ENCODE assay signal across 20 cellular contexts in genomic region chr7:157021893-157022680, GRCh38. TPM values are rescaled to one million over a fixed set of nuclear protein-coding genes. Genes with fewer than 3 reads are reported as not detected.
DNase-seq lines count a peak whose midpoint lies in the region; ATAC-seq and TF ChIP-seq lines count a peak whose summit lies in the region.
"Had no signal": no experiment of that assay in that cellular context is flagged by ENCODE, and none has a peak within 500 bp of the region (broad histone marks: within the 10 kb centered on the region; RNA-seq: fewer than 3 reads in every experiment).

No MANE protein-coding gene starts in this region.

- no peak overlapping the region for H3K4me2 ChIP-seq in neural cell (ENCODE audit: low read length)
- H3K4me2 ChIP-seq: BLaER1 had no signal

- peak overlapping the region in 1 of 2 donors; percentile 12 for H3K4me3 Mint-ChIP-seq in activated T-cell treated with anti-CD3 and anti-CD28 coated beads, Interleukin-2, amount 50 U/mL, for 72 hours
- H3K4me3 Mint-ChIP-seq in endodermal cell (peak overlapping the region; percentile 24), type B pancreatic cell (peak overlapping the region; percentile 67)
- H3K4me3 Mint-ChIP-seq: activated CD4-positive, alpha-beta T cell treated with anti-CD3 and anti-CD28 coated beads, Interleukin-2, amount 10 ng/mL, durations not matched to agents 7 days and 5 days; natural killer cell treated with Interleukin-12 subunit alpha and Interleukin-12 subunit beta and Interleukin-15 and Interleukin-18, amount 100 ng/mL, for 72 hours had no signal

- no peak for ATAC-seq in activated T-cell treated with anti-CD3 and anti-CD28 coated beads, Interleukin-2, amount 50 U/mL, for 72 hours (replicated peaks in 1 of 2)
- no peak for ATAC-seq in HG02840 (IDR thresholded peaks at IDR 0.05; ENCODE audit: low FRiP score, unreplicated experiment)
- ATAC-seq: Right ventricle myocardium inferior, T-cell had no signal

- peaks cover 24% of the 10 kb centered on the region for H3K4me1 Mint-ChIP-seq in activated T-cell treated with anti-CD3 and anti-CD28 coated beads, Interleukin-2, amount 50 U/mL, for 72 hours (ENCODE audit: low read depth)
- H3K4me1 Mint-ChIP-seq in endodermal cell (peaks cover 23% of the 10 kb centered on the region), type B pancreatic cell (ENCODE audit: unreplicated experiment) (peaks cover 6% of the 10 kb centered on the region)

- H3K4me1 ChIP-seq in endodermal cell (ENCODE audit: control insufficient read depth, insufficient read depth, low read length), result peaks cover 11% of the 10 kb centered on the region
- H3K4me1 ChIP-seq in ovary (ENCODE audit: insufficient read depth), result peaks cover 1% of the 10 kb centered on the region
- H3K4me1 ChIP-seq: BLaER1 had no signal

- TF ChIP-seq POLR2A in ovary (IDR thresholded peaks at IDR 0.05), result no peak

- peaks cover 0 to 3% of the 10 kb centered on the region in 2 donors for H3K9me3 Mint-ChIP-seq in activated T-cell treated with anti-CD3 and anti-CD28 coated beads, Interleukin-2, amount 50 U/mL, for 72 hours
- H3K9me3 Mint-ChIP-seq in endodermal cell (no peaks in the 10 kb centered on the region), type B pancreatic cell (no peaks in the 10 kb centered on the region)
- H3K9me3 Mint-ChIP-seq: activated CD4-positive, alpha-beta T cell treated with anti-CD3 and anti-CD28 coated beads, Interleukin-2, amount 10 ng/mL, durations not matched to agents 7 days and 5 days; natural killer cell treated with Interleukin-12 subunit alpha and Interleukin-12 subunit beta and Interleukin-15 and Interleukin-18, amount 100 ng/mL, for 72 hours had no signal

- no peak overlapping the region for H3K27ac ChIP-seq in endodermal cell (ENCODE audit: low read depth, low read length)
- H3K27ac ChIP-seq in neural cell (ENCODE audit: low read length), result no peak overlapping the region
- no peak overlapping the region for H3K27ac ChIP-seq in ovary
- H3K27ac ChIP-seq: BLaER1 had no signal

- H3K9ac ChIP-seq in endodermal cell (ENCODE audit: extremely low read depth, low read length, poor library complexity, severe bottlenecking) (no peak overlapping the region), neural cell (ENCODE audit: low read length) (no peak overlapping the region)
- H3K9ac ChIP-seq: BLaER1 had no signal

- H3K4me3 ChIP-seq in endodermal cell (ENCODE audit: low read length) (peak overlapping the region; percentile 23), neural cell (ENCODE audit: low read length) (no peak overlapping the region), ovary (no peak overlapping the region)
- H3K4me3 ChIP-seq: BLaER1, MG63 had no signal

- no peak overlapping the region for H3K27ac Mint-ChIP-seq in activated T-cell treated with anti-CD3 and anti-CD28 coated beads, Interleukin-2, amount 50 U/mL, for 72 hours
- H3K27ac Mint-ChIP-seq in endodermal cell (no peak overlapping the region), type B pancreatic cell (no peak overlapping the region)
- H3K27ac Mint-ChIP-seq: activated CD4-positive, alpha-beta T cell treated with anti-CD3 and anti-CD28 coated beads, Interleukin-2, amount 10 ng/mL, durations not matched to agents 7 days and 5 days; natural killer cell treated with Interleukin-12 subunit alpha and Interleukin-12 subunit beta and Interleukin-15 and Interleukin-18, amount 100 ng/mL, for 72 hours; T-cell had no signal

- H3F3A ChIP-seq in neural cell (ENCODE audit: insufficient read depth, low read length, poor library complexity, severe bottlenecking), result no peaks in the 10 kb centered on the region

- H4K20me1 ChIP-seq in neural cell (ENCODE audit: insufficient read depth), result no peaks in the 10 kb centered on the region

- H2AFZ ChIP-seq in neural cell (ENCODE audit: low read depth, low read length), result no peak overlapping the region

- intact Hi-C loops in ovary (cut with DNase I), result no loop called here

- no peaks in the 10 kb centered on the region for H3K36me3 ChIP-seq in endodermal cell (ENCODE audit: control insufficient read depth, insufficient read depth, low read length)
- H3K36me3 ChIP-seq in neural cell (ENCODE audit: insufficient read depth, low read length), result no peaks in the 10 kb centered on the region
- H3K36me3 ChIP-seq in ovary, result no peaks in the 10 kb centered on the region
- H3K36me3 ChIP-seq: BLaER1, MG63 had no signal

- WGBS in endodermal cell (ENCODE audit: insufficient coverage in 1 of 2, insufficient read length in 1 of 2), 2 experiments, result 6 to 10% methylated on average over 12 to 28 of the region's 28 CpGs
- 4 to 5% (median 5%) methylated on average over 28 of the region's 28 CpGs for WGBS in ovary, 3 donors

- H3K36me3 Mint-ChIP-seq in activated T-cell treated with anti-CD3 and anti-CD28 coated beads, Interleukin-2, amount 50 U/mL, for 72 hours (ENCODE audit: insufficient read depth in 2 of 2), result no peaks in the 10 kb centered on the region
- H3K36me3 Mint-ChIP-seq in endodermal cell (ENCODE audit: low read depth), result no peaks in the 10 kb centered on the region
- no peaks in the 10 kb centered on the region for H3K36me3 Mint-ChIP-seq in type B pancreatic cell
- H3K36me3 Mint-ChIP-seq: natural killer cell treated with Interleukin-12 subunit alpha and Interleukin-12 subunit beta and Interleukin-15 and Interleukin-18, amount 100 ng/mL, for 72 hours; T-cell had no signal

- H3K79me2 ChIP-seq in neural cell (replicated peaks; ENCODE audit: insufficient read depth, low read length), result no peaks in the 10 kb centered on the region

- peak; percentile 13 for DNase-seq in activated T-cell treated with anti-CD3 and anti-CD28 coated beads, Interleukin-2, amount 50 U/mL, for 1 hour
- DNase-seq in activated T-cell treated with anti-CD3 and anti-CD28 coated beads, Interleukin-2, amount 50 U/mL, for 72 hours, result no peak
- DNase-seq in endodermal cell, result peak; percentile 67
- no peak for DNase-seq in type B pancreatic cell (ENCODE audit: extremely low spot score, unreplicated experiment)
- no peak for DNase-seq in SHP77 treated with DMSO at 0.1 percent for 48 hours (lab: John Stamatoyannopoulos, UW)
- no peak for DNase-seq in ovary
- DNase-seq: activated CD4-positive, alpha-beta T cell treated with anti-CD3 and anti-CD28 coated beads, Interleukin-2, amount 10 ng/mL, durations not matched to agents 7 days and 5 days; activated gamma-delta T cell treated with Interleukin-2 at 50 U/mL for 16 hours; Calu3; dermis blood vessel endothelial cell; mesenchymal stem cell; MG63; stimulated activated CD4-positive, alpha-beta T cell treated with anti-CD3 and anti-CD28 coated beads, Interleukin-12 subunit alpha, Interleukin-12 subunit beta, amount 100 ng/mL, for 4 hours; T-cell had no signal

- H3K9me3 ChIP-seq in endodermal cell (ENCODE audit: control insufficient read depth, low read length) (no peaks in the 10 kb centered on the region), neural cell (ENCODE audit: low read length) (peaks cover 7% of the 10 kb centered on the region), ovary (no peaks in the 10 kb centered on the region)
- H3K9me3 ChIP-seq: MG63 had no signal

- peaks cover 69% of the 10 kb centered on the region for H3K27me3 Mint-ChIP-seq in activated T-cell treated with anti-CD3 and anti-CD28 coated beads, Interleukin-2, amount 50 U/mL, for 72 hours (ENCODE audit: low read depth)
- H3K27me3 Mint-ChIP-seq in endodermal cell (ENCODE audit: insufficient read depth) (peaks cover 99% of the 10 kb centered on the region), type B pancreatic cell (peaks cover 83% of the 10 kb centered on the region)

- TF ChIP-seq EP300 in neural cell (conservative IDR thresholded peaks at IDR 0.05; ENCODE audit: poor library complexity, severe bottlenecking) (no peak), ovary (IDR thresholded peaks at IDR 0.05) (no peak)

- TF ChIP-seq RAD21 in neural cell (conservative IDR thresholded peaks at IDR 0.05), result no peak

- H3K27me3 ChIP-seq in endodermal cell (ENCODE audit: control insufficient read depth, insufficient read depth, low read length, poor library complexity, severe bottlenecking) (peaks cover 100% of the 10 kb centered on the region), neural cell (ENCODE audit: insufficient read depth, low read depth, low read length) (peaks cover 100% of the 10 kb centered on the region), ovary (no peaks in the 10 kb centered on the region)

- H3K9me2 ChIP-seq in neural cell (ENCODE audit: insufficient read depth, low read length), result no peaks in the 10 kb centered on the region

- TF ChIP-seq CTCF in endodermal cell (conservative IDR thresholded peaks at IDR 0.05), result no peak
- TF ChIP-seq CTCF in neural cell (IDR thresholded peaks at IDR 0.05; ENCODE audit: poor library complexity, severe bottlenecking), result no peak
- no peak for TF ChIP-seq CTCF in type B pancreatic cell (conservative IDR thresholded peaks at IDR 0.05)
- TF ChIP-seq CTCF in ovary (IDR thresholded peaks at IDR 0.05), result no peak

TF ChIP-seq in neural cell, 6 proteins besides CTCF, POLR2A, EP300 and RAD21 (continues in another document):
- no peak for TF ChIP-seq TAF1 (IDR thresholded peaks at IDR 0.05; ENCODE audit: low read depth)

RNA-seq across cellular contexts. Expression of gene MNX1, which starts 11.6 kb away (rescaled TPM):
- total RNA-seq in activated T-cell treated with anti-CD3 and anti-CD28 coated beads, Interleukin-2, amount 50 U/mL, for 72 hours, result under 1 TPM; 0.17 to 0.39 TPM
- total RNA-seq in endodermal cell (10 to 100 TPM; 14.5 to 18.7 TPM), type B pancreatic cell (ENCODE audit: low replicate concordance) (14.9 and 27.0 TPM in 2 replicates), ovary (not detected)
- polyA plus RNA-seq in endodermal cell (2013, experiment 1 of 2), result 1.7 TPM
- polyA plus RNA-seq in endodermal cell (2013, experiment 2 of 2), result 2.1 TPM
- polyA plus RNA-seq in neural cell (not detected in 2 replicates), ovary (not detected)
- polyA minus RNA-seq in neural cell, result not detected in 2 replicates
- total RNA-seq: activated CD4-positive, alpha-beta T cell treated with anti-CD3 and anti-CD28 coated beads, Interleukin-2, amount 10 ng/mL, durations not matched to agents 7 days and 5 days; dermis blood vessel endothelial cell; fibroblast of villous mesenchyme; natural killer cell treated with Interleukin-12 subunit alpha and Interleukin-12 subunit beta and Interleukin-15 and Interleukin-18, amount 100 ng/mL, for 72 hours; Right ventricle myocardium inferior had no signal

Comparison
In these comparisons a context has a peak if more than half of its experiments do, and no peak if none do; other contexts are left out.
1. DNase-seq: peak in activated T-cell treated with anti-CD3 and anti-CD28 coated beads, Interleukin-2, amount 50 U/mL, for 1 hour (single experiment) and endodermal cell (single experiment); none in activated T-cell treated with anti-CD3 and anti-CD28 coated beads, Interleukin-2, amount 50 U/mL, for 72 hours (0 of 2), type B pancreatic cell (single experiment), SHP77 treated with DMSO at 0.1 percent for 48 hours (single experiment) and ovary (0 of 5).
2. RNA of gene MNX1, which starts 11.6 kb away (total RNA-seq): 14.5 to 18.7 TPM in endodermal cell and 14.9 to 27.0 TPM in type B pancreatic cell; 0.17 to 0.39 TPM in activated T-cell treated with anti-CD3 and anti-CD28 coated beads, Interleukin-2, amount 50 U/mL, for 72 hours and not detected in ovary; every median in the first group is over 10 times any median in the second.